Comparison of ENCODE assay signal across 1 cellular context in the genomic region with DNA sequence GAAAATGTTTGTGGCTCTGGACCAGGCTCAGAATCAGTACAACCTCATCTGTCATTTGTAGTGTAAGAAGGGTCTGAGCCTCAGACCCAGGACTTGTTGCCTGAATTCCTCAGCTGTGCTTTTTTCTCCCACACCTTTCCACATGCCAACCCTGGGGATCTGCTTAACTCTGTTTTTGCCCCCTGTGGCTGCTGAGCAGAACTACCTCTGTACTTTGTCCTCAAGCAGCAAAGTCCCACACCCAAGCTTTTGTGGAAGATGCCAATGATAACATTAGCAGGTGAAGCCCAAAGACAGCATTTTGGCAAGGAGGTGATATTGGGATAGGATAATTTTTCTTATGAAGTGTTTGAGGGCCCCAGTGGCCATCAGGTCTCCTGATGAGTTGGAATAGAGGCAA.
TF ChIP-seq lines count a peak whose summit lies in the region.

No MANE protein-coding gene starts in this region.

TF ChIP-seq in GM23338, 12 proteins besides CTCF, POLR2A, EP300 and RAD21 (continued from another document):
- TF ChIP-seq, protein P1, sequence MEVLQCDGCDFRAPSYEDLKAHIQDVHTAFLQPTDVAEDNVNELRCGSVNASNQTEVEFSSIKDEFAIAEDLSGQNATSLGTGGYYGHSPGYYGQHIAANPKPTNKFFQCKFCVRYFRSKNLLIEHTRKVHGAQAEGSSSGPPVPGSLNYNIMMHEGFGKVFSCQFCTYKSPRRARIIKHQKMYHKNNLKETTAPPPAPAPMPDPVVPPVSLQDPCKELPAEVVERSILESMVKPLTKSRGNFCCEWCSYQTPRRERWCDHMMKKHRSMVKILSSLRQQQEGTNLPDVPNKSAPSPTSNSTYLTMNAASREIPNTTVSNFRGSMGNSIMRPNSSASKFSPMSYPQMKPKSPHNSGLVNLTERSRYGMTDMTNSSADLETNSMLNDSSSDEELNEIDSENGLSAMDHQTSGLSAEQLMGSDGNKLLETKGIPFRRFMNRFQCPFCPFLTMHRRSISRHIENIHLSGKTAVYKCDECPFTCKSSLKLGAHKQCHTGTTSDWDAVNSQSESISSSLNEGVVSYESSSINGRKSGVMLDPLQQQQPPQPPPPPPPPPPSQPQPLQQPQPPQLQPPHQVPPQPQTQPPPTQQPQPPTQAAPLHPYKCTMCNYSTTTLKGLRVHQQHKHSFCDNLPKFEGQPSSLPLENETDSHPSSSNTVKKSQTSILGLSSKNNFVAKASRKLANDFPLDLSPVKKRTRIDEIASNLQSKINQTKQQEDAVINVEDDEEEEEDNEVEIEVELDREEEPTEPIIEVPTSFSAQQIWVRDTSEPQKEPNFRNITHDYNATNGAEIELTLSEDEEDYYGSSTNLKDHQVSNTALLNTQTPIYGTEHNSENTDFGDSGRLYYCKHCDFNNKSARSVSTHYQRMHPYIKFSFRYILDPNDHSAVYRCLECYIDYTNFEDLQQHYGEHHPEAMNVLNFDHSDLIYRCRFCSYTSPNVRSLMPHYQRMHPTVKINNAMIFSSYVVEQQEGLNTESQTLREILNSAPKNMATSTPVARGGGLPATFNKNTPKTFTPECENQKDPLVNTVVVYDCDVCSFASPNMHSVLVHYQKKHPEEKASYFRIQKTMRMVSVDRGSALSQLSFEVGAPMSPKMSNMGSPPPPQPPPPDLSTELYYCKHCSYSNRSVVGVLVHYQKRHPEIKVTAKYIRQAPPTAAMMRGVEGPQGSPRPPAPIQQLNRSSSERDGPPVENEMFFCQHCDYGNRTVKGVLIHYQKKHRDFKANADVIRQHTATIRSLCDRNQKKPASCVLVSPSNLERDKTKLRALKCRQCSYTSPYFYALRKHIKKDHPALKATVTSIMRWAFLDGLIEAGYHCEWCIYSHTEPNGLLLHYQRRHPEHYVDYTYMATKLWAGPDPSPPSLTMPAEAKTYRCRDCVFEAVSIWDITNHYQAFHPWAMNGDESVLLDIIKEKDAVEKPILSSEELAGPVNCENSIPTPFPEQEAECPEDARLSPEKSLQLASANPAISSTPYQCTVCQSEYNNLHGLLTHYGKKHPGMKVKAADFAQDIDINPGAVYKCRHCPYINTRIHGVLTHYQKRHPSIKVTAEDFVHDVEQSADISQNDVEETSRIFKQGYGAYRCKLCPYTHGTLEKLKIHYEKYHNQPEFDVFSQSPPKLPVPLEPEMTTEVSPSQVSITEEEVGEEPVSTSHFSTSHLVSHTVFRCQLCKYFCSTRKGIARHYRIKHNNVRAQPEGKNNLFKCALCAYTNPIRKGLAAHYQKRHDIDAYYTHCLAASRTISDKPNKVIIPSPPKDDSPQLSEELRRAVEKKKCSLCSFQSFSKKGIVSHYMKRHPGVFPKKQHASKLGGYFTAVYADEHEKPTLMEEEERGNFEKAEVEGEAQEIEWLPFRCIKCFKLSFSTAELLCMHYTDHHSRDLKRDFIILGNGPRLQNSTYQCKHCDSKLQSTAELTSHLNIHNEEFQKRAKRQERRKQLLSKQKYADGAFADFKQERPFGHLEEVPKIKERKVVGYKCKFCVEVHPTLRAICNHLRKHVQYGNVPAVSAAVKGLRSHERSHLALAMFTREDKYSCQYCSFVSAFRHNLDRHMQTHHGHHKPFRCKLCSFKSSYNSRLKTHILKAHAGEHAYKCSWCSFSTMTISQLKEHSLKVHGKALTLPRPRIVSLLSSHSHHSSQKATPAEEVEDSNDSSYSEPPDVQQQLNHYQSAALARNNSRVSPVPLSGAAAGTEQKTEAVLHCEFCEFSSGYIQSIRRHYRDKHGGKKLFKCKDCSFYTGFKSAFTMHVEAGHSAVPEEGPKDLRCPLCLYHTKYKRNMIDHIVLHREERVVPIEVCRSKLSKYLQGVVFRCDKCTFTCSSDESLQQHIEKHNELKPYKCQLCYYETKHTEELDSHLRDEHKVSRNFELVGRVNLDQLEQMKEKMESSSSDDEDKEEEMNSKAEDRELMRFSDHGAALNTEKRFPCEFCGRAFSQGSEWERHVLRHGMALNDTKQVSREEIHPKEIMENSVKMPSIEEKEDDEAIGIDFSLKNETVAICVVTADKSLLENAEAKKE (CRISPR knock-in tag; IDR thresholded peaks at IDR 0.05), result no peak
